Comparison of ENCODE assay signal across 2 cellular contexts in the genomic region with DNA sequence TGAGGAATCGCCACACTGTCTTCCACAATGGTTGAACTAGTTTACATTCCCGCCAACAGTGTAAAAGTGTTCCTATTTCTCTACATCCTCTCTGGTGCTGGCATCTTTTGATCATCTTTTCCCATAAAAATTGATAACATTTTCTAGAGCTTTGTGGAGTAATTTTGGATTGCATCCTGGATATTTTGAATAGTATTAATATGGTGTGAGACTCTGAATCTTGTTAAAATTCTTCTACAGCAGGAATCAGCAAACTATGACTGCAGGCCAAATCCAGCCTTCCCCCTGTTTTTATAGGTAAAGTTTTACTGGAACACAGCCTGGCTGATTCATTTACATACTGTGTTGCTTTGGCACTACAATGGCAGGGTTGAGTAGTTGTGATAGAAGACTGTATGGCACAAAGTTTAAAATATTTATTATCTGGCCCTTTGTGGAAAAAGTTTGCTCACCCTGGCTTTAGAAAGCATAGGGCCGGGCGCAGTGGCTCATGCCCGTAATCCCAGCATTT.
TF ChIP-seq lines count a peak whose summit lies in the region.

No MANE protein-coding gene starts in this region.

TF ChIP-seq in HepG2, 621 proteins besides CTCF, POLR2A, EP300 and RAD21:
- 0 out of 2 replicates have a peak, but pooled peaks have one; percentile 47 for TF ChIP-seq KLF12 (CRISPR knock-in tag; IDR thresholded peaks at IDR 0.05; ENCODE audit: borderline replicate concordance)
- TF ChIP-seq ZNF558 (CRISPR knock-in tag; IDR thresholded peaks at IDR 0.05; ENCODE audit: borderline replicate concordance), result no peak

TF ChIP-seq in K562, 482 proteins besides CTCF, POLR2A, EP300 and RAD21:
- no peak for TF ChIP-seq ZNF717 (CRISPR knock-in tag; IDR thresholded peaks at IDR 0.05)
- peak; percentile 3 for TF ChIP-seq ZNF146 (CRISPR knock-in tag; IDR thresholded peaks at IDR 0.05; ENCODE audit: unreplicated experiment)
- TF ChIP-seq ELF4 (CRISPR knock-in tag; IDR thresholded peaks at IDR 0.05), result no peak
- TF ChIP-seq XRCC4 (IDR thresholded peaks at IDR 0.05; ENCODE audit: extremely low read depth, insufficient read depth, insufficient read length), result no peak
